Comparison of ENCODE assay signal across 15 cellular contexts in genomic region chr11:89436071-89436470, GRCh38. TPM values are rescaled to one million over a fixed set of nuclear protein-coding genes. Genes with fewer than 3 reads are reported as not detected.
A peak's percentile ranks its signal among the peaks of the same experiment; 100 is the strongest.
DNase-seq lines count a peak whose midpoint lies in the region; ATAC-seq, FAIRE-seq and TF ChIP-seq lines count a peak whose summit lies in the region.
"Had no signal": no experiment of that assay in that cellular context is flagged by ENCODE, and none has a peak within 500 bp of the region (broad histone marks: within the 10 kb centered on the region; RNA-seq: fewer than 3 reads in every experiment).

No MANE protein-coding gene starts in this region.

- H3K79me2 ChIP-seq in H9 (ENCODE audit: insufficient read depth, low read length) = no peaks in the 10 kb centered on the region

- no peak overlapping the region for H3K27ac Mint-ChIP-seq in H9
- H3K27ac Mint-ChIP-seq: activated CD4-positive, alpha-beta T cell treated with anti-CD3 and anti-CD28 coated beads, Interleukin-2, amount 10 ng/mL, durations not matched to agents 7 days and 5 days; T-helper 1 cell treated with Interleukin-12 subunit alpha and Interleukin-12 subunit beta and Interleukin-4 antibody, amounts not matched to agents 30 μg/mL and 1 μg/mL, for 36 hours had no signal

- H3K4ac ChIP-seq in H9 (ENCODE audit: low read depth, low read length) = no peak overlapping the region

- no peak overlapping the region for H3K27ac ChIP-seq in RWPE2 (ENCODE audit: poor library complexity, severe bottlenecking)
- H3K27ac ChIP-seq in H9 (ENCODE audit: insufficient read length, low read depth, low read length) = no peak overlapping the region
- H3K27ac ChIP-seq: gastrocnemius medialis had no signal

- no peaks in the 10 kb centered on the region for H3K27me3 Mint-ChIP-seq in H9 (ENCODE audit: low read depth)
- H3K27me3 Mint-ChIP-seq: activated CD4-positive, alpha-beta T cell treated with anti-CD3 and anti-CD28 coated beads, Interleukin-2, amount 10 ng/mL, durations not matched to agents 7 days and 5 days had no signal

- H3K4me1 Mint-ChIP-seq in H9 = no peaks in the 10 kb centered on the region
- H3K4me1 Mint-ChIP-seq: activated CD4-positive, alpha-beta T cell treated with anti-CD3 and anti-CD28 coated beads, Interleukin-2, amount 10 ng/mL, durations not matched to agents 7 days and 5 days had no signal

- no peak overlapping the region for H4K8ac ChIP-seq in H9 (replicated peaks; ENCODE audit: insufficient read length, low read depth, low read length)

- H2BK15ac ChIP-seq in H9 (ENCODE audit: low read depth, low read length) = no peak overlapping the region

- no peak overlapping the region for H2BK120ac ChIP-seq in H9 (ENCODE audit: low read depth, low read length, poor library complexity, severe bottlenecking)

- H3K4me3 Mint-ChIP-seq in H9 = no peak overlapping the region
- H3K4me3 Mint-ChIP-seq: activated CD4-positive, alpha-beta T cell treated with anti-CD3 and anti-CD28 coated beads, Interleukin-2, amount 10 ng/mL, durations not matched to agents 7 days and 5 days; T-helper 1 cell treated with Interleukin-12 subunit alpha and Interleukin-12 subunit beta and Interleukin-4 antibody, amounts not matched to agents 30 μg/mL and 1 μg/mL, for 36 hours had no signal

- H3K23ac ChIP-seq in H9 (ENCODE audit: insufficient read length, low read depth, low read length) = no peak overlapping the region

- peak; percentile 68 for ATAC-seq in RWPE2 (ENCODE audit: low read depth)
- ATAC-seq: gastrocnemius medialis, GM12878 had no signal

- H3K56ac ChIP-seq in H9 (ENCODE audit: insufficient read length, low read depth, low read length) = no peak overlapping the region

- no peak overlapping the region for H3K18ac ChIP-seq in H9 (ENCODE audit: insufficient read length, low read depth, low read length)

- H3K79me1 ChIP-seq in H9 (ENCODE audit: insufficient read depth, low read depth, low read length, poor library complexity, severe bottlenecking) = no peaks in the 10 kb centered on the region

- no peaks in the 10 kb centered on the region for H3K36me3 ChIP-seq in RWPE2 (ENCODE audit: low read depth)
- H3K36me3 ChIP-seq: gastrocnemius medialis had no signal

- no peak overlapping the region for H3K4me2 ChIP-seq in H9 (ENCODE audit: insufficient read depth, insufficient read length, low read length)

- no peak for FAIRE-seq in RCC 7860 (lab: Jason Lieb, UNC)
- FAIRE-seq: GM12878 had no signal

- no peak overlapping the region for H2BK12ac ChIP-seq in H9 (ENCODE audit: insufficient read length, low read depth, low read length)

- TF ChIP-seq CTCF in RWPE2 (IDR thresholded peaks at IDR 0.05; ENCODE audit: poor library complexity, severe bottlenecking) (no peak), fibroblast of pulmonary artery (IDR thresholded peaks at IDR 0.05; ENCODE audit: low read length, missing control alignments) (no peak), H9 (conservative IDR thresholded peaks at IDR 0.05) (no peak)

- no peak overlapping the region for H4K91ac ChIP-seq in H9 (ENCODE audit: insufficient read length, low read depth, low read length)

- H4K5ac ChIP-seq in H9 (ENCODE audit: insufficient read length, low read depth, low read length) = no peak overlapping the region

- no peaks in the 10 kb centered on the region for H3K9me3 Mint-ChIP-seq in H9
- H3K9me3 Mint-ChIP-seq: activated CD4-positive, alpha-beta T cell treated with anti-CD3 and anti-CD28 coated beads, Interleukin-2, amount 10 ng/mL, durations not matched to agents 7 days and 5 days; T-helper 1 cell treated with Interleukin-12 subunit alpha and Interleukin-12 subunit beta and Interleukin-4 antibody, amounts not matched to agents 30 μg/mL and 1 μg/mL, for 36 hours had no signal

- H2BK5ac ChIP-seq in H9 (ENCODE audit: insufficient read length, low read length) = no peak overlapping the region

- H3K4me3 ChIP-seq in RWPE2 (ENCODE audit: severe bottlenecking) (no peak overlapping the region), fibroblast of pulmonary artery (replicated peaks; ENCODE audit: low read depth, low read length) (no peak overlapping the region)
- H3K4me3 ChIP-seq: gastrocnemius medialis, GM12878 had no signal

- no peaks in the 10 kb centered on the region for H4K20me1 ChIP-seq in H9 (ENCODE audit: control insufficient read depth, insufficient read depth, insufficient read length)

- H2AK5ac ChIP-seq in H9 (ENCODE audit: insufficient read length, low read length) = no peak overlapping the region

- DNase-seq in GM04504 (ENCODE audit: low read depth) = peak; percentile 10
- no peak for DNase-seq in RWPE2 (ENCODE audit: low spot score)
- DNase-seq in fibroblast of pulmonary artery (ENCODE audit: low read depth) = peak; percentile 76
- peak; percentile 96 for DNase-seq in renal cortical epithelial cell (ENCODE audit: low read depth)
- DNase-seq in RCC 7860 (ENCODE audit: low spot score) = no peak
- no peak for DNase-seq in Kasumi-1 (lab: John Stamatoyannopoulos, UW)
- DNase-seq in H9 = no peak
- DNase-seq: activated CD4-positive, alpha-beta T cell treated with anti-CD3 and anti-CD28 coated beads, Interleukin-2, amount 10 ng/mL, durations not matched to agents 7 days and 5 days; activated effector memory CD4-positive, alpha-beta T cell treated with anti-CD3 and anti-CD28 coated beads, Interleukin-2, amount 50 U/mL, for 16 hours; cerebellar nuclear complex; NCI-H1694 treated with DMSO at 0.1 percent for 48 hours had no signal

- H2AFZ ChIP-seq in H9 (ENCODE audit: low read length) = no peak overlapping the region

- no peak overlapping the region for H3K9ac ChIP-seq in H9 (ENCODE audit: extremely low read depth, insufficient read length, low read length)

- H3K4me1 ChIP-seq in RWPE2 (ENCODE audit: insufficient read depth, poor library complexity, severe bottlenecking) (no peaks in the 10 kb centered on the region), H9 (ENCODE audit: insufficient read depth, low read length) (no peaks in the 10 kb centered on the region)
- H3K4me1 ChIP-seq: gastrocnemius medialis had no signal

- H3K14ac ChIP-seq in H9 (ENCODE audit: insufficient read depth, low read length) = no peak overlapping the region

- H2BK20ac ChIP-seq in H9 (ENCODE audit: low read depth, low read length, poor library complexity, severe bottlenecking) = no peak overlapping the region

- H3K9me3 ChIP-seq in RWPE2 (ENCODE audit: severe bottlenecking) (no peaks in the 10 kb centered on the region), H9 (ENCODE audit: control insufficient read depth, low read depth, low read length) (no peaks in the 10 kb centered on the region)
- H3K9me3 ChIP-seq: gastrocnemius medialis had no signal

- no peaks in the 10 kb centered on the region; a peak in 1 of 7 replicates for H3K36me3 Mint-ChIP-seq in H9 (ENCODE audit: insufficient read depth in 1 of 3, low read depth in 3 of 3)

- no CpG with 5 or more reads among the region's 3 CpGs for WGBS in H9 (ENCODE audit: extremely low coverage, insufficient read length, low lambda C conversion rate)

- H3T11ph ChIP-seq in H9 (ENCODE audit: low read length) = no peak overlapping the region

- H3K27me3 ChIP-seq in RWPE2 (ENCODE audit: insufficient read depth, poor library complexity, severe bottlenecking) (no peaks in the 10 kb centered on the region), H9 (ENCODE audit: insufficient read depth, low read length) (no peaks in the 10 kb centered on the region)
- H3K27me3 ChIP-seq: gastrocnemius medialis had no signal

- H3K23me2 ChIP-seq in H9 (ENCODE audit: insufficient read length, low read depth, low read length, poor library complexity, severe bottlenecking) = no peaks in the 10 kb centered on the region

RNA-seq across cellular contexts. Expression of gene NOX4, which starts 55.1 kb away (rescaled TPM):
- total RNA-seq in renal cortical epithelial cell (6.9 and 26.8 TPM in 2 replicates), H9 (2021) (2.3 and 3.0 TPM in 2 replicates)
- total RNA-seq: activated CD4-positive, alpha-beta T cell treated with anti-CD3 and anti-CD28 coated beads, Interleukin-2, amount 10 ng/mL, durations not matched to agents 7 days and 5 days; GM12878; HT-29 had no signal

Comparison
In these comparisons a context has a peak if more than half of its experiments do, and no peak if none do; other contexts are left out.
1. DNase-seq: peak in GM04504 (single experiment), fibroblast of pulmonary artery (single experiment) and renal cortical epithelial cell (single experiment); none in RWPE2 (single experiment), RCC 7860 (single experiment), Kasumi-1 (0 of 2) and H9 (single experiment).